Comparison of ENCODE assay signal across 11 cellular contexts in genomic region chr1:28811766-28812668, GRCh38. TPM values are rescaled to one million over a fixed set of nuclear protein-coding genes. Genes with fewer than 3 reads are reported as not detected.
DNase-seq lines count a peak whose midpoint lies in the region; ATAC-seq, FAIRE-seq and TF ChIP-seq lines count a peak whose summit lies in the region.
"Had no signal": no experiment of that assay in that cellular context is flagged by ENCODE, and none has a peak within 500 bp of the region (broad histone marks: within the 10 kb centered on the region; RNA-seq: fewer than 3 reads in every experiment).

TSS of gene OPRD1 (plus strand) at chr1:28812170. CDS start at chr1:28812384, 214 bp downstream.

- H3K9me3 Mint-ChIP-seq in neural progenitor cell = no peaks in the 10 kb centered on the region

- H2AK9ac ChIP-seq in IMR-90 (replicated peaks; ENCODE audit: low read depth, low read length, poor library complexity) = no peak within 1 kb of the TSS

- H3K4me3 Mint-ChIP-seq in neural progenitor cell = peak within 1 kb of the TSS; percentile 81

- H3K4me3 ChIP-seq in IMR-90 (ENCODE audit: insufficient read depth, low read depth, low read length) (no peak within 1 kb of the TSS), neural progenitor cell (peak within 1 kb of the TSS; percentile 43)

- 4% methylated on average over 16 of the region's 108 CpGs; no CpG with 5 or more reads in 1 of the 2 experiments for WGBS in IMR-90 (ENCODE audit: extremely low coverage in 2 of 2, insufficient read length in 1 of 2), 2 experiments

- no peak within 1 kb of the TSS for H2BK120ac ChIP-seq in IMR-90 (ENCODE audit: low read depth, low read length)

- intact Hi-C loops in IMR-90 (cut with micrococcal nuclease) = no loop called here

- no peak within 1 kb of the TSS for H3K14ac ChIP-seq in IMR-90 (replicated peaks; ENCODE audit: low read depth, low read length)

- no peak within 1 kb of the TSS for H3K18ac ChIP-seq in IMR-90 (ENCODE audit: low read depth, low read length)

- DNase-seq in NCI-H345 (lab: John Stamatoyannopoulos, UW) (peak; percentile 5), NCI-H345 treated with DMSO at 0.1 percent for 48 hours (lab: John Stamatoyannopoulos, UW; ENCODE audit: unreplicated experiment) (no peak), IMR-90 (no peak), ecto neural progenitor cell (ENCODE audit: low spot score) (peak; percentile 70), neural progenitor cell (ENCODE audit: low spot score) (peak; percentile 75), HTR-8/SVneo (ENCODE audit: insufficient read length, low spot score) (no peak), SIG-M5 treated with dmso at 0.1 percent for 504 hours (lab: John Stamatoyannopoulos, UW; ENCODE audit: unreplicated experiment) (no peak), MV-4-11 (lab: John Stamatoyannopoulos, UW) (no peak)
- DNase-seq: KG1, T1000 had no signal

- H4K8ac ChIP-seq in IMR-90 (ENCODE audit: low read depth in 2 of 2, low read length in 2 of 2) = no peak within 1 kb of the TSS

- TF ChIP-seq RAD21 in IMR-90 (IDR thresholded peaks at IDR 0.05; ENCODE audit: low read length) = no peak

- H3K9me3 ChIP-seq in IMR-90 (ENCODE audit: control insufficient read depth, insufficient read depth, low read length) = no peaks in the 10 kb centered on the region
- no peaks in the 10 kb centered on the region for H3K9me3 ChIP-seq in neural progenitor cell (ENCODE audit: low read depth)

- H3K79me2 ChIP-seq in neural progenitor cell (ENCODE audit: low read depth) = no peaks in the 10 kb centered on the region

- no peak within 1 kb of the TSS for H3K56ac ChIP-seq in IMR-90 (ENCODE audit: extremely low read depth, insufficient read depth, low read length)

- H3K4me1 Mint-ChIP-seq in neural progenitor cell = peaks cover 34% of the 10 kb centered on the region

- H3K36me3 ChIP-seq in IMR-90 (ENCODE audit: control insufficient read depth, insufficient read depth, low read length) (no peaks in the 10 kb centered on the region), neural progenitor cell (no peaks in the 10 kb centered on the region)

- no peak within 1 kb of the TSS for H4K5ac ChIP-seq in IMR-90 (ENCODE audit: low read depth, low read length)

- no peak within 1 kb of the TSS for H2BK15ac ChIP-seq in IMR-90 (ENCODE audit: low read depth, low read length)

- H3K27me3 ChIP-seq in IMR-90 (ENCODE audit: control insufficient read depth, insufficient read depth, low read length) = peaks cover 77% of the 10 kb centered on the region
- peaks cover 55% of the 10 kb centered on the region for H3K27me3 ChIP-seq in neural progenitor cell

- CTCF ChIA-PET in IMR-90 (lab: Yijun Ruan, JAX) = no interaction called here

- POLR2A ChIA-PET in IMR-90 (lab: Charles Lee; ENCODE audit: unreplicated experiment) = no interaction called here

- TF ChIP-seq CTCF in IMR-90 (conservative IDR thresholded peaks at IDR 0.05; ENCODE audit: low read depth, low read length) = no peak
- TF ChIP-seq CTCF in neural progenitor cell (IDR thresholded peaks at IDR 0.05) = no peak

- H3K23ac ChIP-seq in IMR-90 (ENCODE audit: low read depth, low read length) = no peak within 1 kb of the TSS

- no peak within 1 kb of the TSS for H2AK5ac ChIP-seq in IMR-90 (ENCODE audit: low read depth, low read length)

- FAIRE-seq in HTR-8/SVneo (lab: Jason Lieb, UNC) = no peak

- peaks cover 48% of the 10 kb centered on the region for H3K27me3 Mint-ChIP-seq in neural progenitor cell (ENCODE audit: insufficient read depth, low read depth)

- H3K4ac ChIP-seq in IMR-90 (ENCODE audit: low read depth, low read length) = no peak within 1 kb of the TSS

- no peak within 1 kb of the TSS for H2BK5ac ChIP-seq in IMR-90 (ENCODE audit: low read depth, low read length, poor library complexity, severe bottlenecking)

- ATAC-seq in IMR-90 (ENCODE audit: low read depth) = no peak

- dilution Hi-C loops in IMR-90 (cut with HindIII; ENCODE audit: low sequenced_read_pairs, unreplicated experiment) = no loop called here

- in situ Hi-C loops in IMR-90 (cut with MboI; ENCODE audit: low sequenced_read_pairs) = no loop called here

- H3K4me2 ChIP-seq in IMR-90 (ENCODE audit: low read depth, low read length) (no peak within 1 kb of the TSS), neural progenitor cell (peak within 1 kb of the TSS; percentile 79)

- H3K9me1 ChIP-seq in IMR-90 (ENCODE audit: insufficient read depth, low read length) = no peaks in the 10 kb centered on the region

- no peak within 1 kb of the TSS for H2BK20ac ChIP-seq in IMR-90 (ENCODE audit: low read depth, low read length)

- H3K79me1 ChIP-seq in IMR-90 (ENCODE audit: low read depth in 1 of 2, low read length in 2 of 2) = no peaks in the 10 kb centered on the region

- H3F3A ChIP-seq in neural progenitor cell (ENCODE audit: low read depth) = peaks cover 13% of the 10 kb centered on the region

- H3K27ac Mint-ChIP-seq in neural progenitor cell = no peak within 1 kb of the TSS

- no peak within 1 kb of the TSS for H3K9ac ChIP-seq in IMR-90 (ENCODE audit: low read depth, low read length)
- no peak within 1 kb of the TSS for H3K9ac ChIP-seq in neural progenitor cell

- H3K27ac ChIP-seq in IMR-90 (ENCODE audit: insufficient read depth, low read length) = no peak within 1 kb of the TSS
- H3K27ac ChIP-seq in neural progenitor cell = no peak within 1 kb of the TSS

- H2AFZ ChIP-seq in IMR-90 (replicated peaks; ENCODE audit: low read length, poor library complexity) = peak within 1 kb of the TSS; percentile 43
- H2AFZ ChIP-seq in neural progenitor cell (replicated peaks) = peak within 1 kb of the TSS; percentile 99

- no peak within 1 kb of the TSS for H4K91ac ChIP-seq in IMR-90 (ENCODE audit: insufficient read depth, low read depth, low read length)

- H3K4me1 ChIP-seq in IMR-90 (ENCODE audit: control insufficient read depth, insufficient read depth, low read length) = no peaks in the 10 kb centered on the region
- H3K4me1 ChIP-seq in neural progenitor cell = peaks cover 17% of the 10 kb centered on the region

- H4K20me1 ChIP-seq in IMR-90 (ENCODE audit: insufficient read depth, low read length) (no peaks in the 10 kb centered on the region), neural progenitor cell (ENCODE audit: low read depth) (no peaks in the 10 kb centered on the region)

- H3K36me3 Mint-ChIP-seq in neural progenitor cell = no peaks in the 10 kb centered on the region

- TF ChIP-seq POLR2A in IMR-90 (IDR thresholded peaks at IDR 0.05; ENCODE audit: low read depth, low read length) = no peak

- BruUV-seq in IMR-90 (replicated peaks; lab: Mats Ljungman, UMichigan) = no TSS peak

TF ChIP-seq in IMR-90, 13 proteins besides CTCF, POLR2A, EP300 and RAD21:
- no peak for TF ChIP-seq BHLHE40 (IDR thresholded peaks at IDR 0.05; ENCODE audit: low read depth, low read length)
- no peak for TF ChIP-seq CEBPB (IDR thresholded peaks at IDR 0.05; ENCODE audit: low read depth, low read length)
- no peak for TF ChIP-seq ELK1 (IDR thresholded peaks at IDR 0.05; ENCODE audit: borderline replicate concordance, low read depth, low read length)
- TF ChIP-seq USF2 (IDR thresholded peaks at IDR 0.05; ENCODE audit: low read depth, low read length) = 0 out of 2 replicates have a peak, but pooled peaks have one; percentile 14
- TF ChIP-seq MAZ (IDR thresholded peaks at IDR 0.05; ENCODE audit: borderline replicate concordance, low read depth, low read length) = no peak
- TF ChIP-seq FOS (IDR thresholded peaks at IDR 0.05; ENCODE audit: low read depth, low read length) = no peak

RNA-seq across cellular contexts. Expression of gene OPRD1, which starts in this region (rescaled TPM):
- total RNA-seq in IMR-90 (2012; rRNA removed) (under 0.01 TPM in 2 replicates), neural progenitor cell (ENCODE audit: low replicate concordance) (0.37 and 0.77 TPM in 2 replicates)
- not detected in 2 replicates for polyA plus RNA-seq in IMR-90 (2012; rRNA removed)
- polyA plus RNA-seq in IMR-90 (2012; cell fraction: cytosol; rRNA removed) = not detected in 2 replicates
- 0.01 and 0.02 TPM in 2 replicates for polyA plus RNA-seq in IMR-90 (2012; cell fraction: nucleus; rRNA removed; ENCODE audit: low replicate concordance)
- total RNA-seq: mononuclear cell had no signal

Comparison
In these comparisons a context has a peak if more than half of its experiments do, and no peak if none do; other contexts are left out.
1. DNase-seq: peak in NCI-H345 (single experiment) and ecto neural progenitor cell (single experiment); none in NCI-H345 treated with DMSO at 0.1 percent for 48 hours (single experiment), IMR-90 (single experiment), HTR-8/SVneo (single experiment), SIG-M5 treated with dmso at 0.1 percent for 504 hours (single experiment) and MV-4-11 (single experiment).
2. Peak in DNase-seq, H3K4me3 ChIP-seq and H3K4me2 ChIP-seq in neural progenitor cell; RNA of the gene not detected or under 1 TPM.